Comparison of ENCODE assay signal across 8 cellular contexts in the genomic region with DNA sequence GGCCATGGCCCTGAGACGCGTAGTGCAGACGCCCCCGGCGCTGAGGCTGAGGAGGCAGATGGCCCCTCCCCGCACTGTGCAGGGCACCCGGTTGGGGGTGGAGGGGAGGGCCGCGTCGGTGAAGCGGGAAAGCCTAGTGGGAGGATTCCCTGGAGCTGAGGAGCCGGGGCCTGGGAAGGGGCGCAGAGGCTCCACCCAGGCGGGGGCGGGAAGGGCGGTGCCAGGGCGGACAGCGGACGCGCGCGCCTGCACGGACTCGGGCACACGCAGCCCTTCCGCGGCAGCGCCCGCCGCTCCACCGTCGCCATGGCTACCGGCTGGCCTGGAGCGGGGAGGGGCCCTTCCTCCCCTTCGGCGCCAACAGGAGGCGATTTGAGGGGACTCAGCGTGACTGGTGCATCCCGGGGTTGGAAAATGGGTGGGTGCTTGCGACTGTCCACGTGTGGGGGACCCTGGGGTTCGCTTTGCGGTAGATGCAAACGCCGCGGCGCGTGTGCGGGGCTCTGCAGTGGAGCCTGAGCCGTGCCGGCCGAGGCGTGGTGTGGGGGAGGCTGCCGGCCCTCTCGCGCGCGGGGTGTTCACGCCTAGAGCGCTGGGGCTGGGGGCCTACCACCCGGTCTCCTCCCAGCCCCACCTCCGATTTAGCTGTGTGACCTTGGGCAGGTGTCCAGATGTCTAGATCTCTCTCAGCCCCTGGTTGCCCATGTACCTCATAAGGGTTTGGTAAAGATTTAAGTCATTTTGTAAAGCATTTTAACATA. TPM values are rescaled to one million over a fixed set of nuclear protein-coding genes. Genes with fewer than 3 reads are reported as not detected.
A peak's percentile ranks its signal among the peaks of the same experiment; 100 is the strongest.
DNase-seq lines count a peak whose midpoint lies in the region; ATAC-seq, FAIRE-seq and TF ChIP-seq lines count a peak whose summit lies in the region.

No MANE protein-coding gene starts in this region.

- dilution Hi-C loops in endothelial cell of umbilical vein (cut with MboI; ENCODE audit: extremely low pct_ligation_motif_present, low sequenced_read_pairs), result no loop called here

- no peaks in the 10 kb centered on the region for H3K9me3 Mint-ChIP-seq in HFFc6
- H3K9me3 Mint-ChIP-seq in activated CD4-positive, alpha-beta memory T cell treated with anti-CD3 and anti-CD28 coated beads for 36 hours, result no peaks in the 10 kb centered on the region

- TF ChIP-seq CTCF in HFFc6 (IDR thresholded peaks at IDR 0.05), result no peak
- TF ChIP-seq CTCF in endothelial cell of umbilical vein (IDR thresholded peaks at IDR 0.05; ENCODE audit: extremely low read depth in 1 of 2, insufficient read depth in 1 of 2, low read depth in 1 of 2, low read length in 2 of 2), result no peak
- no peak for TF ChIP-seq CTCF in foreskin keratinocyte (conservative IDR thresholded peaks at IDR 0.05)

- CTCF ChIA-PET in activated CD4-positive, alpha-beta memory T cell treated with anti-CD3 and anti-CD28 coated beads for 36 hours (lab: Charles Lee), result no interaction called here
- CTCF ChIA-PET in endothelial cell of umbilical vein (lab: Charles Lee), result interaction anchor here (0.8 to 2.7 kb wide), 2 partner anchors 11 to 36 kb away, joined by 3 to 10 read pairs; no protein-coding TSS in a partner anchor

- peak overlapping the region; percentile 41; the same call in 1 of the 2 replicates for H3K4me3 Mint-ChIP-seq in HFFc6
- peak overlapping the region; percentile 48 for H3K4me3 Mint-ChIP-seq in activated CD4-positive, alpha-beta memory T cell treated with anti-CD3 and anti-CD28 coated beads for 36 hours

- POLR2A ChIA-PET in activated CD4-positive, alpha-beta memory T cell treated with anti-CD3 and anti-CD28 coated beads for 36 hours (lab: Charles Lee), result no interaction called here
- POLR2A ChIA-PET in endothelial cell of umbilical vein (lab: Charles Lee), result no interaction called here

- H3K4me3 ChIP-seq in ACC112 (ENCODE audit: low read depth, low read length) (peak overlapping the region; percentile 81), endothelial cell of umbilical vein (replicated peaks in 1 of 3; ENCODE audit: insufficient read depth in 1 of 3, low read depth in 1 of 3, low read length in 3 of 3) (peak overlapping the region in 1 of 3 experiments; percentile 26), mucosa of rectum (ENCODE audit: low read length in 2 of 2) (peak overlapping the region; percentile 52 to 54)

- no TSS peak for BruUV-seq in endothelial cell of umbilical vein (replicated peaks; lab: Mats Ljungman, UMichigan)

- ATAC-seq in HG02938 (IDR thresholded peaks at IDR 0.05; ENCODE audit: unreplicated experiment), result no peak
- no peak for ATAC-seq in foreskin keratinocyte

- intact Hi-C loops in activated CD4-positive, alpha-beta memory T cell treated with anti-CD3 and anti-CD28 coated beads for 36 hours (cut with micrococcal nuclease), result no loop called here
- intact Hi-C loops in endothelial cell of umbilical vein (cut with micrococcal nuclease), result loop anchor here (1.0 kb wide), 2 partner anchors 35 to 93 kb away; partner anchors contain the start of gene PTPRF

- H3K36me3 ChIP-seq in ACC112 (ENCODE audit: insufficient read depth, low read length) (no peaks in the 10 kb centered on the region), endothelial cell of umbilical vein (ENCODE audit: control insufficient read depth in 2 of 2, extremely low read depth in 1 of 2, insufficient read depth in 2 of 2, low read length in 2 of 2) (peaks cover 0 to 28% of the 10 kb centered on the region in 2 experiments), mucosa of rectum (ENCODE audit: control insufficient read depth in 2 of 2, insufficient read depth in 2 of 2, low read length in 2 of 2) (peaks cover 19 to 27% of the 10 kb centered on the region in 2 donors)

- no peaks in the 10 kb centered on the region for H3K79me2 ChIP-seq in ACC112 (ENCODE audit: control insufficient read depth, insufficient read depth, low read length, unreplicated experiment)
- peaks cover 1% of the 10 kb centered on the region for H3K79me2 ChIP-seq in endothelial cell of umbilical vein (ENCODE audit: control insufficient read depth, insufficient read depth, low read length)

- no peaks in the 10 kb centered on the region for H4K20me1 ChIP-seq in endothelial cell of umbilical vein (replicated peaks; ENCODE audit: control insufficient read depth, extremely low read depth, insufficient read depth, low read length)

- H3K9me3 ChIP-seq in endothelial cell of umbilical vein (replicated peaks; ENCODE audit: control insufficient read depth, insufficient read depth, low read length), result no peaks in the 10 kb centered on the region
- H3K9me3 ChIP-seq in mucosa of rectum (ENCODE audit: control insufficient read depth in 2 of 2, low read length in 2 of 2), result no peaks in the 10 kb centered on the region

- FAIRE-seq in endothelial cell of umbilical vein (lab: Jason Lieb, UNC), result peak; percentile 83

- H2AFZ ChIP-seq in ACC112 (ENCODE audit: low read length, unreplicated experiment) (peak overlapping the region; percentile 38), endothelial cell of umbilical vein (ENCODE audit: low read depth, low read length) (peak overlapping the region; percentile 47)

- no peaks in the 10 kb centered on the region; the same call in 1 of the 2 replicates for H3K4me1 Mint-ChIP-seq in HFFc6 (ENCODE audit: low read depth)
- no peaks in the 10 kb centered on the region for H3K4me1 Mint-ChIP-seq in activated CD4-positive, alpha-beta memory T cell treated with anti-CD3 and anti-CD28 coated beads for 36 hours (ENCODE audit: low read depth)

- H3K9ac ChIP-seq in endothelial cell of umbilical vein (replicated peaks; ENCODE audit: extremely low read depth, insufficient read depth, low read length), result no peak overlapping the region
- H3K9ac ChIP-seq in mucosa of rectum (ENCODE audit: low read depth in 1 of 2, low read length in 2 of 2), result peak overlapping the region in 1 of 2 donors; percentile 24

- H3K4me2 ChIP-seq in endothelial cell of umbilical vein (ENCODE audit: insufficient read depth, low read length), result peak overlapping the region; percentile 32

- peaks cover 2% of the 10 kb centered on the region for H3K27me3 Mint-ChIP-seq in HFFc6 (ENCODE audit: insufficient read depth)
- H3K27me3 Mint-ChIP-seq in activated CD4-positive, alpha-beta memory T cell treated with anti-CD3 and anti-CD28 coated beads for 36 hours, result peaks cover 6% of the 10 kb centered on the region

- H3K4me1 ChIP-seq in ACC112 (ENCODE audit: control insufficient read depth, insufficient read depth, low read length, unreplicated experiment) (peaks cover 12% of the 10 kb centered on the region), endothelial cell of umbilical vein (ENCODE audit: control insufficient read depth, extremely low read depth, insufficient read depth, low read length) (peaks cover 12% of the 10 kb centered on the region), mucosa of rectum (ENCODE audit: control insufficient read depth in 2 of 2, insufficient read depth in 2 of 2, low read length in 2 of 2) (peaks cover 8 to 16% of the 10 kb centered on the region in 2 donors), foreskin keratinocyte (peaks cover 11% of the 10 kb centered on the region)

- H3K36me3 Mint-ChIP-seq in HFFc6 (ENCODE audit: low read depth), result no peaks in the 10 kb centered on the region
- H3K36me3 Mint-ChIP-seq in activated CD4-positive, alpha-beta memory T cell treated with anti-CD3 and anti-CD28 coated beads for 36 hours, result no peaks in the 10 kb centered on the region

- no peak for DNase-seq in HFFc6
- DNase-seq in activated CD4-positive, alpha-beta memory T cell treated with anti-CD3 and anti-CD28 coated beads for 36 hours, result peak; percentile 65
- DNase-seq in endothelial cell of umbilical vein (ENCODE audit: low read depth, low spot score), result peak; percentile 29
- DNase-seq in stromal cell of bone marrow (ENCODE audit: low read depth), result peak; percentile 19
- no peak for DNase-seq in foreskin keratinocyte

- H3K27ac Mint-ChIP-seq in HFFc6, result no peak overlapping the region
- H3K27ac Mint-ChIP-seq in activated CD4-positive, alpha-beta memory T cell treated with anti-CD3 and anti-CD28 coated beads for 36 hours, result no peak overlapping the region

- no peak for TF ChIP-seq POLR2A in endothelial cell of umbilical vein (IDR thresholded peaks at IDR 0.05; ENCODE audit: low read depth, low read length)

- H3K27me3 ChIP-seq in ACC112 (ENCODE audit: insufficient read depth, low read length) (no peaks in the 10 kb centered on the region), endothelial cell of umbilical vein (ENCODE audit: control insufficient read depth in 2 of 2, insufficient read depth in 2 of 2, low read length in 2 of 2) (no peaks in the 10 kb centered on the region), mucosa of rectum (ENCODE audit: control insufficient read depth in 2 of 2, insufficient read depth in 2 of 2, low read length in 2 of 2) (no peaks in the 10 kb centered on the region), foreskin keratinocyte (no peaks in the 10 kb centered on the region)

- H3K27ac ChIP-seq in ACC112 (ENCODE audit: low read depth, low read length), result no peak overlapping the region
- H3K27ac ChIP-seq in endothelial cell of umbilical vein (ENCODE audit: insufficient read depth, low read depth, low read length), result no peak overlapping the region
- no peak overlapping the region for H3K27ac ChIP-seq in mucosa of rectum (ENCODE audit: low read depth in 2 of 2, low read length in 2 of 2)
- H3K27ac ChIP-seq in foreskin keratinocyte, result no peak overlapping the region

- no peaks in the 10 kb centered on the region for H3K9me1 ChIP-seq in endothelial cell of umbilical vein (replicated peaks; ENCODE audit: control insufficient read depth, extremely low read depth, insufficient read depth, low read length)

TF ChIP-seq in endothelial cell of umbilical vein, 7 proteins besides CTCF, POLR2A, EP300 and RAD21 (continues in another document):
- TF ChIP-seq FOS (IDR thresholded peaks at IDR 0.05; ENCODE audit: borderline replicate concordance, insufficient read depth, low read length) (no peak), MAX (IDR thresholded peaks at IDR 0.05; ENCODE audit: insufficient read depth, insufficient read length) (no peak)

RNA-seq across cellular contexts. Expression of gene PTPRF, which starts 35.1 kb away (rescaled TPM):
- total RNA-seq in HFFc6 (2021; fragmentation: NEBNext Ultra II Directional; extraction: Animal tissue kit (Norgen Biotek cat#: 25700)), result 100 to 1,000 TPM in 4 of 6 experiments, 10 to 100 TPM in 2; 94.3 to 119 (median 109) TPM
- 1 to 10 TPM; 2.4 to 2.8 TPM for total RNA-seq in activated CD4-positive, alpha-beta memory T cell treated with anti-CD3 and anti-CD28 coated beads for 36 hours
- 271 and 338 TPM in 2 replicates for total RNA-seq in endothelial cell of umbilical vein
- 217 and 267 TPM in 2 replicates for polyA plus RNA-seq in endothelial cell of umbilical vein
- 228 and 234 TPM in 2 replicates for polyA plus RNA-seq in endothelial cell of umbilical vein (2011; cell fraction: cytosol; rRNA removed)
- 315 and 338 TPM in 2 replicates for polyA plus RNA-seq in endothelial cell of umbilical vein (2011; cell fraction: nucleus; rRNA removed)
- polyA plus RNA-seq in endothelial cell of umbilical vein (2012), result 215 and 240 TPM in 2 replicates
- polyA minus RNA-seq in endothelial cell of umbilical vein, result 650 and 729 TPM in 2 replicates
- 57.9 TPM for polyA minus RNA-seq in endothelial cell of umbilical vein (2011; cell fraction: cytosol; rRNA and poly(A)+ RNA removed)
- polyA minus RNA-seq in endothelial cell of umbilical vein (2011; cell fraction: nucleus; rRNA and poly(A)+ RNA removed), result 193 and 276 TPM in 2 replicates
- 147 and 186 TPM in 2 replicates for total RNA-seq in foreskin keratinocyte
- 57.6 and 75.7 TPM in 2 replicates for polyA plus RNA-seq in foreskin keratinocyte

Comparison
In these comparisons a context has a peak if more than half of its experiments do, and no peak if none do; other contexts are left out.
1. DNase-seq: peak in activated CD4-positive, alpha-beta memory T cell treated with anti-CD3 and anti-CD28 coated beads for 36 hours (single experiment), endothelial cell of umbilical vein (single experiment) and stromal cell of bone marrow (single experiment); none in HFFc6 (single experiment) and foreskin keratinocyte (0 of 2).
2. RNA of gene PTPRF, which starts 35.1 kb away (total RNA-seq): 271 to 338 TPM in endothelial cell of umbilical vein, 147 to 186 TPM in foreskin keratinocyte and 94.3 to 119 TPM in HFFc6; 2.4 to 2.8 TPM in activated CD4-positive, alpha-beta memory T cell treated with anti-CD3 and anti-CD28 coated beads for 36 hours; every median in the first group is over 10 times any median in the second.